ENCODE assay signal across 12 cellular contexts in the genomic region with DNA sequence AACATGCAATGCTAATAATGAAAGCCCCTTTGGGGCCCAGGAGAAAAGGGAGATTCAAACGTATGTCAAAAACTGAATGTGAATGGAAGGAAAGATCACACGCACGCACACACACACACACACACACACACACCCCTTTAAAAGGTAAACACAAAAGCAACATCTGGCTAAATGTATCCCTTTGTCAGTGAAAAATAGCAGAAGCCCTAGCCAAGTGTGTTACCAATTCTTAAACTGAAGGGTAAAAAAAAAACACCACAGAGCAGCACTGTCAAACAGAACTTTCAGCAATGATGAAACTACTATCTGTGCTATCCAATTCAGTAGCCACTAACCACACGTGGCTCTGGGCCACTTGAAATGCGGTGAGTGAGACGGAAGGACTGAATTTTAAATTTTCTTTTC. TPM values are rescaled to one million over a fixed set of nuclear protein-coding genes. Genes with fewer than 3 reads are reported as not detected.
A peak's percentile ranks its signal among the peaks of the same experiment; 100 is the strongest.
DNase-seq lines count a peak whose midpoint lies in the region; ATAC-seq and TF ChIP-seq lines count a peak whose summit lies in the region.
"Had no signal": no experiment of that assay in that cellular context is flagged by ENCODE, and none has a peak within 500 bp of the region (broad histone marks: within the 10 kb centered on the region; RNA-seq: fewer than 3 reads in every experiment).

No MANE protein-coding gene starts in this region.

- TF ChIP-seq EP300 in stomach (IDR thresholded peaks at IDR 0.05): no peak

- H3K9me3 ChIP-seq in CD4-positive, alpha-beta memory T cell (ENCODE audit: control insufficient read depth in 1 of 2, low read length in 2 of 2): no peaks in the 10 kb centered on the region
- H3K9me3 ChIP-seq in stomach: no peaks in the 10 kb centered on the region
- H3K9me3 ChIP-seq: adrenal gland had no signal

- peaks cover 62% of the 10 kb centered on the region for H3K4me1 ChIP-seq in CD4-positive, alpha-beta memory T cell (ENCODE audit: insufficient read depth, low read length)
- peaks cover 4 to 60% (median 34%) of the 10 kb centered on the region in 4 donors for H3K4me1 ChIP-seq in stomach

- CTCF ChIA-PET in CD4-positive, alpha-beta memory T cell (lab: Charles Lee; ENCODE audit: partially characterized antibody): interaction anchor here (0.7 to 1.5 kb wide), 4 partner anchors 12 to 172 kb away, joined by 3 to 7 read pairs (median 4); no protein-coding TSS in a partner anchor
- CTCF ChIA-PET in T-cell (lab: Charles Lee): interaction anchor here in 1 of 2 donors (0.9 kb wide), 1 partner anchor 14 kb away, joined by 3 read pairs; no protein-coding TSS in a partner anchor

- peaks cover 0 to 2% (median 0%) of the 10 kb centered on the region in 8 donors for H3K9me3 Mint-ChIP-seq in CD4-positive, alpha-beta memory T cell
- H3K9me3 Mint-ChIP-seq in T-cell: no peaks in the 10 kb centered on the region

- TF ChIP-seq POLR2A in GM19099 (IDR thresholded peaks at IDR 0.05; ENCODE audit: extremely low read depth, insufficient read length, low read depth) (peak; percentile 13), stomach (IDR thresholded peaks at IDR 0.05) (no peak)

- H3K27me3 ChIP-seq in CD4-positive, alpha-beta memory T cell (ENCODE audit: insufficient read depth, low read length): no peaks in the 10 kb centered on the region
- peaks cover 0 to 24% (median 10%) of the 10 kb centered on the region in 3 donors for H3K27me3 ChIP-seq in stomach

- no peak for TF ChIP-seq CTCF in stomach (IDR thresholded peaks at IDR 0.05)

- peaks cover 16 to 28% of the 10 kb centered on the region in 2 donors for H3K36me3 Mint-ChIP-seq in CD4-positive, alpha-beta memory T cell
- H3K36me3 Mint-ChIP-seq in T-cell: peaks cover 26% of the 10 kb centered on the region

- H3K36me3 ChIP-seq in CD4-positive, alpha-beta memory T cell (ENCODE audit: insufficient read depth, low read length): peaks cover 4% of the 10 kb centered on the region
- H3K36me3 ChIP-seq in stomach: no peaks in the 10 kb centered on the region
- H3K36me3 ChIP-seq: adrenal gland had no signal

- WGBS in stomach, 5 donors: 44 to 63% (median 51%) methylated on average over 6 of the region's 6 CpGs

- H3K27ac Mint-ChIP-seq in CD4-positive, alpha-beta memory T cell: peak overlapping the region; percentile 58 to 97 (median 85)
- peak overlapping the region; percentile 66 to 77 for H3K27ac Mint-ChIP-seq in T-cell

- no peak for DNase-seq in CD4-positive, alpha-beta memory T cell
- DNase-seq in T-cell: peak in 2 of 34 experiments; percentile 18 to 20
- peak; percentile 79 for DNase-seq in fibroblast of peridontal ligament (ENCODE audit: extremely low read depth)
- no peak for DNase-seq in activated CD4-positive, CD25-positive, alpha-beta regulatory T cell treated with anti-CD3 and anti-CD28 coated beads, Interleukin-2, amount 50 U/mL, for 72 hours
- no peak for DNase-seq in NCI-H524 treated with DMSO at 0.1 percent for 48 hours (lab: John Stamatoyannopoulos, UW)
- DNase-seq in stomach: no peak
- DNase-seq: adrenal gland, KG1, NCI-H748 treated with DMSO at 0.1 percent for 48 hours had no signal

- ATAC-seq in T-cell (replicated peaks in 1 of 4) (no peak), GM19467 (IDR thresholded peaks at IDR 0.05; ENCODE audit: unreplicated experiment) (no peak)

- intact Hi-C loops in CD4-positive, alpha-beta memory T cell (cut with micrococcal nuclease): no loop called here
- intact Hi-C loops in stomach (cut with DNase I; ENCODE audit: low total_unique reads): no loop called here

- H3K4me3 Mint-ChIP-seq in CD4-positive, alpha-beta memory T cell: peak overlapping the region in 7 of 8 donors; percentile 17 to 76 (median 57)
- H3K4me3 Mint-ChIP-seq in T-cell: peak overlapping the region in 2 of 3 donors; percentile 4 to 47

- no peak overlapping the region for H3K4me3 ChIP-seq in CD4-positive, alpha-beta memory T cell (ENCODE audit: low read length in 2 of 2)
- H3K4me3 ChIP-seq in stomach: no peak overlapping the region
- H3K4me3 ChIP-seq: adrenal gland had no signal

- H3K4me1 Mint-ChIP-seq in CD4-positive, alpha-beta memory T cell: peaks cover 54 to 89% (median 68%) of the 10 kb centered on the region in 4 donors
- H3K4me1 Mint-ChIP-seq in T-cell: peaks cover 77 to 81% (median 78%) of the 10 kb centered on the region in 3 donors

- POLR2A ChIA-PET in CD4-positive, alpha-beta memory T cell (lab: Charles Lee; ENCODE audit: partially characterized antibody): interaction anchor here (0.6 to 2.5 kb wide), 6 partner anchors 8 to 218 kb away, joined by 3 to 7 read pairs (median 4); no protein-coding TSS in a partner anchor
- POLR2A ChIA-PET in T-cell (lab: Charles Lee): interaction anchor here (0.6 to 1.3 kb wide), 5 partner anchors 12 to 711 kb away, joined by 3 to 5 read pairs (median 4); a partner anchor contains a TSS

- no peaks in the 10 kb centered on the region for H3K27me3 Mint-ChIP-seq in CD4-positive, alpha-beta memory T cell
- H3K27me3 Mint-ChIP-seq in T-cell: no peaks in the 10 kb centered on the region

- H3K27ac ChIP-seq in CD4-positive, alpha-beta memory T cell (ENCODE audit: low read depth, low read length): peak overlapping the region; percentile 12
- no peak overlapping the region for H3K27ac ChIP-seq in stomach
- H3K27ac ChIP-seq: adrenal gland, epithelial cell of prostate had no signal

RNA-seq across cellular contexts. Expression of a gene that starts 4.9 kb away (rescaled TPM):
- 10 to 100 TPM; 47.1 to 59.7 TPM for total RNA-seq in CD4-positive, alpha-beta memory T cell
- polyA plus RNA-seq in CD4-positive, alpha-beta memory T cell: 10 to 100 TPM; 38.3 to 57.0 TPM
- total RNA-seq in T-cell (10 to 100 TPM; 55.5 to 73.4 (median 70.7) TPM), stomach (100 to 1,000 TPM in 1 of 5 donors, 10 to 100 TPM in 3, 1 to 10 TPM in 1; 4.6 to 103 (median 35.1) TPM)
- polyA plus RNA-seq in stomach: 10 to 100 TPM in 2 of 3 donors, 1 to 10 TPM in 1; 7.1 to 18.6 (median 17.7) TPM
